In the genomic region with DNA sequence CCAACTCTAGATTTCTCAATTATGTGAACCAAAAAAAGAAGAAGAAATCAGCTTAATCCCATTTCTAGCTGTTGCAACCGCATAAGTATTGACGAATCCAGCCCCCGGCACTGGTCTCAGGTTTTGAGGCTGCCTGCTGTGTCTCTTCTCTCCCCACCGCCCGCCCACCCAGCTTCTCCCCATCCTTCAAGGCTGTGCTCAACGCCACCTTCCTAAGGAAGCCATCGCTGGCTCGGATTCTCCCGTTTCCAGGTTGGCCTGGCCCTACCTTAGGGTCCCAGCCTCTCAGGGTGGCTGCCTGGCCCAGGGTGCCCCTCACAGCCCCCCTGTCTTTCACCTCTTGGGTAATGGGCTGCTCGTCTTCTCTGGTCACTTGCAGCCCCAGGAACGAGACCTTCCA, we compare ENCODE assay signal across 10 cellular contexts.
"Had no signal": no experiment of that assay in that cellular context is flagged by ENCODE, and none has a peak within 500 bp of the region (broad histone marks: within the 10 kb centered on the region; RNA-seq: fewer than 3 reads in every experiment).

No MANE protein-coding gene starts in this region.

- H3K36me3 Mint-ChIP-seq: IgD-negative memory B cell had no signal

- H3K9ac ChIP-seq: GM23248 had no signal

- H3K9me3 ChIP-seq: HAP-1 had no signal

- H3K27ac ChIP-seq: GM23248, HL-60 had no signal

- H3K4me1 Mint-ChIP-seq: IgD-negative memory B cell had no signal

- ATAC-seq: HCT116, HepG2 had no signal

- H3K4me3 Mint-ChIP-seq: HFFc6, IgD-negative memory B cell had no signal

- H3K36me3 ChIP-seq: HAP-1 had no signal

- H3K4me1 ChIP-seq: HAP-1 had no signal

- DNase-seq: GM23248, GOT3, H7, HFFc6, KBM-7 had no signal

- H3K4me3 ChIP-seq: GM23248, HAP-1 had no signal

- H3K27ac Mint-ChIP-seq: HFFc6 had no signal
